ENCODE assay signal across 1 cellular context in the genomic region with DNA sequence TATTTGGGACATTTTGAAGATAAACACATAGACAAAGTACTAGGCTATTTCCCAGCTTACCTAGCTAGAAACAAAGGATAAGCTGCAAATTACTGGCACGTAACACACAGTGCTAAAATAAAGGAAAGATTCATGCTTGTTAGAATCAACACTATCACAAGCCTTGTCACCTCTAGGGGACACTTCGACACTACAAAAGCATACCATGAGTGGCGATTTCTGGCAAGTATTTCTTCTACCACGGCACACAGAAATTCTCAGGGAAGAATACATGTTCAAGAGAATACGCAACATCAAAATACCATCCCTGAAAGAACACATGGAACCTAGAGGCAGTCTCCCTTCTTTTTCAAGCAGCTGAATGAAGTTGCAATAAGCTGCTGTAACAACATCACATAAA.
TF ChIP-seq lines count a peak whose summit lies in the region.

No MANE protein-coding gene starts in this region.

TF ChIP-seq in GM12878, 131 proteins besides CTCF, POLR2A, EP300 and RAD21:
- TF ChIP-seq, protein P1, sequence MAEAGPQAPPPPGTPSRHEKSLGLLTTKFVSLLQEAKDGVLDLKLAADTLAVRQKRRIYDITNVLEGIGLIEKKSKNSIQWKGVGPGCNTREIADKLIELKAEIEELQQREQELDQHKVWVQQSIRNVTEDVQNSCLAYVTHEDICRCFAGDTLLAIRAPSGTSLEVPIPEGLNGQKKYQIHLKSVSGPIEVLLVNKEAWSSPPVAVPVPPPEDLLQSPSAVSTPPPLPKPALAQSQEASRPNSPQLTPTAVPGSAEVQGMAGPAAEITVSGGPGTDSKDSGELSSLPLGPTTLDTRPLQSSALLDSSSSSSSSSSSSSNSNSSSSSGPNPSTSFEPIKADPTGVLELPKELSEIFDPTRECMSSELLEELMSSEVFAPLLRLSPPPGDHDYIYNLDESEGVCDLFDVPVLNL (IDR thresholded peaks at IDR 0.05; ENCODE audit: low read depth, low read length): no peak
- TF ChIP-seq EGR1 (IDR thresholded peaks at IDR 0.05; ENCODE audit: borderline replicate concordance in 1 of 2, low read depth in 2 of 2, low read length in 2 of 2) (no peak), NR2C1 (IDR thresholded peaks at IDR 0.05) (no peak), TCF7 (IDR thresholded peaks at IDR 0.05; ENCODE audit: borderline replicate concordance) (no peak), FOXM1 (IDR thresholded peaks at IDR 0.05; ENCODE audit: low read depth, low read length) (no peak)
- TF ChIP-seq, protein P2, sequence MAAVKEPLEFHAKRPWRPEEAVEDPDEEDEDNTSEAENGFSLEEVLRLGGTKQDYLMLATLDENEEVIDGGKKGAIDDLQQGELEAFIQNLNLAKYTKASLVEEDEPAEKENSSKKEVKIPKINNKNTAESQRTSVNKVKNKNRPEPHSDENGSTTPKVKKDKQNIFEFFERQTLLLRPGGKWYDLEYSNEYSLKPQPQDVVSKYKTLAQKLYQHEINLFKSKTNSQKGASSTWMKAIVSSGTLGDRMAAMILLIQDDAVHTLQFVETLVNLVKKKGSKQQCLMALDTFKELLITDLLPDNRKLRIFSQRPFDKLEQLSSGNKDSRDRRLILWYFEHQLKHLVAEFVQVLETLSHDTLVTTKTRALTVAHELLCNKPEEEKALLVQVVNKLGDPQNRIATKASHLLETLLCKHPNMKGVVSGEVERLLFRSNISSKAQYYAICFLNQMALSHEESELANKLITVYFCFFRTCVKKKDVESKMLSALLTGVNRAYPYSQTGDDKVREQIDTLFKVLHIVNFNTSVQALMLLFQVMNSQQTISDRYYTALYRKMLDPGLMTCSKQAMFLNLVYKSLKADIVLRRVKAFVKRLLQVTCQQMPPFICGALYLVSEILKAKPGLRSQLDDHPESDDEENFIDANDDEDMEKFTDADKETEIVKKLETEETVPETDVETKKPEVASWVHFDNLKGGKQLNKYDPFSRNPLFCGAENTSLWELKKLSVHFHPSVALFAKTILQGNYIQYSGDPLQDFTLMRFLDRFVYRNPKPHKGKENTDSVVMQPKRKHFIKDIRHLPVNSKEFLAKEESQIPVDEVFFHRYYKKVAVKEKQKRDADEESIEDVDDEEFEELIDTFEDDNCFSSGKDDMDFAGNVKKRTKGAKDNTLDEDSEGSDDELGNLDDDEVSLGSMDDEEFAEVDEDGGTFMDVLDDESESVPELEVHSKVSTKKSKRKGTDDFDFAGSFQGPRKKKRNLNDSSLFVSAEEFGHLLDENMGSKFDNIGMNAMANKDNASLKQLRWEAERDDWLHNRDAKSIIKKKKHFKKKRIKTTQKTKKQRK (IDR thresholded peaks at IDR 0.05; ENCODE audit: low read depth, low read length): no peak
